ENCODE assay signal across 2 cellular contexts in the genomic region with DNA sequence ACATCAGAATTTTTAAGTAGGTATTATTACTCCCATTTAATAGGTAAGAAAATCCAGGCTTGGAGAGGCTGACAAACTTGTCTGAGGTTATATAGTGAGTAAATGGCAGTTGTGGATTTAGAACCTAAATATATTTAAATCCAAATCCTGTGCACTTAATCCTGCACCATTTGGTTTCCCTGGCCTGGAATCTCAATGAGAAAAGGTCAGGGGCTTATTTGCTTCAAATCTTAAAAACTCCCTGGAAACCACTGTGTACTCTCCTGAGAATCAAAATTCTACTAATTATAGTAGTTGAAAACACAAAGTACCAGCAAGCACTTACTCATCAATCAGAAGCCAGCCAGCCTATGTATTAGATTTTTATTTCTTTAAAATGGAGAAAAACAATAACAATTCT.
TF ChIP-seq lines count a peak whose summit lies in the region.

No MANE protein-coding gene starts in this region.

TF ChIP-seq in HEK293, 187 proteins besides CTCF, POLR2A, EP300 and RAD21 (continued from another document):
- TF ChIP-seq ZNF362 (tag by site-specific recombination; IDR thresholded peaks at IDR 0.05) (no peak), SP3 (tag by site-specific recombination; IDR thresholded peaks at IDR 0.05) (no peak), KLF7 (tag by site-specific recombination; IDR thresholded peaks at IDR 0.05; ENCODE audit: borderline replicate concordance) (no peak), ZNF521 (tag by site-specific recombination; IDR thresholded peaks at IDR 0.05) (no peak)

TF ChIP-seq in WTC11, 78 proteins besides CTCF, POLR2A, EP300 and RAD21 (continued from another document):
- TF ChIP-seq, protein P1, sequence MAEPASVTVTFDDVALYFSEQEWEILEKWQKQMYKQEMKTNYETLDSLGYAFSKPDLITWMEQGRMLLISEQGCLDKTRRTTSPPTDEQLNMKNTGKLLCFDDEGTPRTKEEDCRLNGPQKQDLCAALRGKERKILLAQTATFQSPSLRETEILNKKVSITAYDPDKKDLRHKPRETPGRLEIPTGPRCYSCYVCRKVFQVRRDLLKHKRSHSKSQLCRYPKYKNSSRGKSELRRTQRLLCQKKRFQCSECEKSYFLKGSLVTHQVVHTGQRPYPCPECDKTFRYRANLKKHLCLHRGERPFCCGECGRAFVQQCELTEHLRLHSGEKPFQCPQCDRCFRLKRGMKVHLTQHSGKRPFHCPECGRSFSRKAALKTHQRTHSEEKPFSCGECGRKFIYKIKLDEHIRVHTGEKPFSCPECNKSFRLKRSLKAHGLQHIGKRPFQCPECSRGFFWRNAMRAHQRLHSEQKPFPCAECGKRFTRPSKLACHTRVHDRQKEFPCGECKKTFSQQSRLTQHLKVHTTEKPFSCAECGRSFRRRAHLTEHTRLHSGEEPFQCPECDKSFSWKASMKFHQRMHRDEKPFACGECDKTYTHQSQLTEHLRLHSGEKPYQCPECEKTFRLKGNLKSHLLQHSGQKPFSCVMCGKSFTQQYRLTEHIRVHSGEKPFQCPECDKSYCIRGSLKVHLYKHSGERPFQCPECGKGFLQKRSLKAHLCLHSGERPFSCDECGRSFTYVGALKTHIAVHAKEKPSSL (CRISPR knock-in tag; conservative IDR thresholded peaks at IDR 0.05), result no peak
- TF ChIP-seq, protein P2, sequence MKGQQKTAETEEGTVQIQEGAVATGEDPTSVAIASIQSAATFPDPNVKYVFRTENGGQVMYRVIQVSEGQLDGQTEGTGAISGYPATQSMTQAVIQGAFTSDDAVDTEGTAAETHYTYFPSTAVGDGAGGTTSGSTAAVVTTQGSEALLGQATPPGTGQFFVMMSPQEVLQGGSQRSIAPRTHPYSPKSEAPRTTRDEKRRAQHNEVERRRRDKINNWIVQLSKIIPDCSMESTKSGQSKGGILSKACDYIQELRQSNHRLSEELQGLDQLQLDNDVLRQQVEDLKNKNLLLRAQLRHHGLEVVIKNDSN (CRISPR knock-in tag; IDR thresholded peaks at IDR 0.05), result no peak
- TF ChIP-seq FOXP4 (CRISPR knock-in tag; IDR thresholded peaks at IDR 0.05) (no peak), TEAD1 (CRISPR knock-in tag; IDR thresholded peaks at IDR 0.05) (no peak), RELA (CRISPR knock-in tag; IDR thresholded peaks at IDR 0.05; ENCODE audit: borderline replicate concordance) (no peak), PRRX2 (CRISPR knock-in tag; IDR thresholded peaks at IDR 0.05) (no peak), OVOL2 (CRISPR knock-in tag; IDR thresholded peaks at IDR 0.05; ENCODE audit: borderline replicate concordance) (no peak)
- TF ChIP-seq, protein P3, sequence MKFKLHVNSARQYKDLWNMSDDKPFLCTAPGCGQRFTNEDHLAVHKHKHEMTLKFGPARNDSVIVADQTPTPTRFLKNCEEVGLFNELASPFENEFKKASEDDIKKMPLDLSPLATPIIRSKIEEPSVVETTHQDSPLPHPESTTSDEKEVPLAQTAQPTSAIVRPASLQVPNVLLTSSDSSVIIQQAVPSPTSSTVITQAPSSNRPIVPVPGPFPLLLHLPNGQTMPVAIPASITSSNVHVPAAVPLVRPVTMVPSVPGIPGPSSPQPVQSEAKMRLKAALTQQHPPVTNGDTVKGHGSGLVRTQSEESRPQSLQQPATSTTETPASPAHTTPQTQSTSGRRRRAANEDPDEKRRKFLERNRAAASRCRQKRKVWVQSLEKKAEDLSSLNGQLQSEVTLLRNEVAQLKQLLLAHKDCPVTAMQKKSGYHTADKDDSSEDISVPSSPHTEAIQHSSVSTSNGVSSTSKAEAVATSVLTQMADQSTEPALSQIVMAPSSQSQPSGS (CRISPR knock-in tag; IDR thresholded peaks at IDR 0.05; ENCODE audit: borderline replicate concordance, low read depth), result no peak
- TF ChIP-seq, protein P4, sequence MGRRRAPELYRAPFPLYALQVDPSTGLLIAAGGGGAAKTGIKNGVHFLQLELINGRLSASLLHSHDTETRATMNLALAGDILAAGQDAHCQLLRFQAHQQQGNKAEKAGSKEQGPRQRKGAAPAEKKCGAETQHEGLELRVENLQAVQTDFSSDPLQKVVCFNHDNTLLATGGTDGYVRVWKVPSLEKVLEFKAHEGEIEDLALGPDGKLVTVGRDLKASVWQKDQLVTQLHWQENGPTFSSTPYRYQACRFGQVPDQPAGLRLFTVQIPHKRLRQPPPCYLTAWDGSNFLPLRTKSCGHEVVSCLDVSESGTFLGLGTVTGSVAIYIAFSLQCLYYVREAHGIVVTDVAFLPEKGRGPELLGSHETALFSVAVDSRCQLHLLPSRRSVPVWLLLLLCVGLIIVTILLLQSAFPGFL (CRISPR knock-in tag; IDR thresholded peaks at IDR 0.05; ENCODE audit: borderline replicate concordance), result no peak
